ENCODE assay signal across 8 cellular contexts in the genomic region with DNA sequence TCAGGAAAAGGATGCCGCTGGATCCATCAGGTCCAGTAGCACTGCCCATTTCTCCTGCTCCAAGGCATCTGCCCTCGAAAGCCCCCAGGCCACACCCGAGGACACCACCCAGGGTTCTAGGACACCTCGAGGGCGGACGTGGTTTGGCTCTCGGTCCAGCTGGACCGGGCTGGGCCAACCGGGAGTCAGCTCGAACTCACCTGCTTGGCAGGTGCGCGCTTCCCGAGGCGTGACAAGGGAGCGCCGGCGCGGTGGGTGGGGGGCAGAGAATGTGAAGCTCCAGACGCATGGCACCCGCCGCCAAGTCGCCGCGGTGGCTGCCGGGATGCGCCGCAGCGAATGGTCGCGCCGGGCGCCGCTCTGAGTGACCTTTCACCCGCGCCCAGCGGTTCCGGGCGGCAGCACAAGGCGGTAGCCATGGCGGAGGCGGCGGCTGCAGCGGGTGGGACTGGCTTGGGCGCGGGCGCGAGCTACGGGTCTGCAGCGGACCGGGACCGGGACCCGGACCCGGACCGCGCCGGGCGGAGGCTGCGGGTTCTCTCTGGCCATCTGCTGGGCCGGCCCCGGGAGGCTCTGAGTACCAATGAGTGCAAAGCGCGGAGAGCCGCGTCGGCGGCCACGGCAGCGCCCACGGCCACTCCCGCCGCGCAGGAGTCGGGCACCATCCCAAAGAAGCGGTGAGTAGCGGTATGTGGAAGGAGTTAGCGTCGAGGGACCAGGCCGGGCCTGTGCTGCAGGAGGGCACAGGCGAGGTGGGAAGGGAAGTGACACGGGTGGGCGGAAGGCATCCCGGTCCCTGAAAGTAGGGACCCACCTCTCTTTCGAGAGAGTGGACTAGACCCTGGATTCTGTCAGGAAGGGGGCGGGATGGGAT. TPM values are rescaled to one million over a fixed set of nuclear protein-coding genes. Genes with fewer than 3 reads are reported as not detected.
DNase-seq lines count a peak whose midpoint lies in the region; ATAC-seq and TF ChIP-seq lines count a peak whose summit lies in the region.

A gene (plus strand): TSS at position 401 of the 874 bp plus-strand sequence. CDS start 17 bp downstream, at position 418.

- H3K27ac Mint-ChIP-seq in progenitor cell of endocrine pancreas: peak within 1 kb of the TSS; percentile 95

- no peaks in the 10 kb centered on the region for H3K36me3 ChIP-seq in GM06990 (ENCODE audit: control insufficient read depth, insufficient read depth, low read length)
- no peaks in the 10 kb centered on the region for H3K36me3 ChIP-seq in MG63
- no peaks in the 10 kb centered on the region for H3K36me3 ChIP-seq in heart right ventricle
- H3K36me3 ChIP-seq in upper lobe of right lung: no peaks in the 10 kb centered on the region

- 1% methylated on average over 84 of the region's 84 CpGs for WGBS in heart right ventricle, 2 donors

- no peaks in the 10 kb centered on the region for H3K27me3 ChIP-seq in GM06990 (replicated peaks; ENCODE audit: control insufficient read depth, insufficient read depth, low read length)
- H3K27me3 ChIP-seq in MG63: no peaks in the 10 kb centered on the region
- no peaks in the 10 kb centered on the region for H3K27me3 ChIP-seq in heart right ventricle
- H3K27me3 ChIP-seq in upper lobe of right lung: no peaks in the 10 kb centered on the region

- H3K27ac ChIP-seq in heart right ventricle (peak within 1 kb of the TSS; percentile 19 to 93 (median 84)), upper lobe of right lung (peak within 1 kb of the TSS; percentile 82)

- H3K4me1 ChIP-seq in heart right ventricle (peaks cover 0 to 60% (median 39%) of the 10 kb centered on the region in 9 donors), upper lobe of right lung (peaks cover 28% of the 10 kb centered on the region)

- intact Hi-C loops in heart right ventricle (cut with DNase I) (loop anchor here in 1 of 10 donors (10.0 kb wide), 1 partner anchor 128 kb away; a partner anchor contains a TSS), upper lobe of right lung (cut with DNase I) (no loop called here)

- DNase-seq in GM06990 (ENCODE audit: extremely low read depth, insufficient read length): peak; percentile 89
- peak; percentile 73 for DNase-seq in HCEC 1CT
- peak; percentile 84 for DNase-seq in MG63
- DNase-seq in SW480 (ENCODE audit: low spot score): peak; percentile 77
- DNase-seq in activated naive CD8-positive, alpha-beta T cell treated with anti-CD3 and anti-CD28 coated beads, Interleukin-2, amount 50 U/mL, for 16 hours (ENCODE audit: low read depth, low spot score): peak; percentile 46
- peak; percentile 71 to 84 for DNase-seq in heart right ventricle
- DNase-seq in progenitor cell of endocrine pancreas (ENCODE audit: low spot score, unreplicated experiment): peak; percentile 62
- DNase-seq in upper lobe of right lung: peak; percentile 93

- TF ChIP-seq CTCF in GM06990 (IDR thresholded peaks at IDR 0.05; ENCODE audit: insufficient read depth, low read length, poor library complexity, severe bottlenecking) (no peak), heart right ventricle (IDR thresholded peaks at IDR 0.05) (peak in 4 of 9 donors; percentile 22 to 34 (median 27)), progenitor cell of endocrine pancreas (IDR thresholded peaks at IDR 0.05; ENCODE audit: unreplicated experiment) (peak; percentile 22), upper lobe of right lung (IDR thresholded peaks at IDR 0.05) (peak; percentile 13)

- no peaks in the 10 kb centered on the region for H3K9me3 Mint-ChIP-seq in progenitor cell of endocrine pancreas (ENCODE audit: low read depth)

- H3K4me1 Mint-ChIP-seq in progenitor cell of endocrine pancreas (ENCODE audit: low read depth): peaks cover 32% of the 10 kb centered on the region

- H3K36me3 Mint-ChIP-seq in progenitor cell of endocrine pancreas (ENCODE audit: insufficient read depth): peaks cover 3% of the 10 kb centered on the region

- H3K9me3 ChIP-seq in MG63 (no peaks in the 10 kb centered on the region), heart right ventricle (no peaks in the 10 kb centered on the region), upper lobe of right lung (no peaks in the 10 kb centered on the region)

- H3K4me3 ChIP-seq in GM06990 (replicated peaks; ENCODE audit: low read depth, low read length) (peak within 1 kb of the TSS; percentile 100), MG63 (peak within 1 kb of the TSS; percentile 69), heart right ventricle (peak within 1 kb of the TSS; percentile 80 to 99 (median 91)), upper lobe of right lung (peak within 1 kb of the TSS; percentile 67)

- peak; percentile 93 to 98 (median 96) for ATAC-seq in heart right ventricle
- peak; percentile 98 for ATAC-seq in upper lobe of right lung

- no peaks in the 10 kb centered on the region for H3K27me3 Mint-ChIP-seq in progenitor cell of endocrine pancreas

- H3K4me3 Mint-ChIP-seq in progenitor cell of endocrine pancreas (ENCODE audit: low read depth): peak within 1 kb of the TSS; percentile 92

RNA-seq across cellular contexts. Expression of the gene that starts here (rescaled TPM):
- 31.0 and 43.5 TPM in 2 replicates for total RNA-seq in MG63 (2014; rRNA removed; shearing (Covaris generic); ENCODE audit: low replicate concordance)
- total RNA-seq in heart right ventricle (10 to 100 TPM; 23.1 to 32.0 (median 28.9) TPM), progenitor cell of endocrine pancreas (65.9 and 69.2 TPM in 2 replicates), upper lobe of right lung (44.8 TPM)
- polyA plus RNA-seq in heart right ventricle: 1 to 10 TPM; 4.6 to 7.1 TPM

Comparison
In these comparisons a context has a peak if more than half of its experiments do, and no peak if none do; other contexts are left out.
1. Peak in every context shown above with its lines: DNase-seq, ATAC-seq, H3K4me3 ChIP-seq and H3K27ac ChIP-seq.